In genomic region chr1:9787702-9788101, GRCh38 we compare ENCODE assay signal across 8 cellular contexts. TPM values are rescaled to one million over a fixed set of nuclear protein-coding genes. Genes with fewer than 3 reads are reported as not detected.
A peak's percentile ranks its signal among the peaks of the same experiment; 100 is the strongest.
DNase-seq lines count a peak whose midpoint lies in the region; ATAC-seq and TF ChIP-seq lines count a peak whose summit lies in the region.

No MANE protein-coding gene starts in this region.

- DNase-seq in T-helper 1 cell = peak in 4 of 5 donors; percentile 24 to 85 (median 46)
- DNase-seq in central memory CD8-positive, alpha-beta T cell (ENCODE audit: low spot score in 2 of 2) = peak; percentile 29 to 54
- DNase-seq in nucleus accumbens (lab: John Stamatoyannopoulos, UW) = no peak
- DNase-seq in ascending aorta (ENCODE audit: low spot score in 2 of 2) = no peak

- H3K9me3 Mint-ChIP-seq in central memory CD8-positive, alpha-beta T cell = no peaks in the 10 kb centered on the region

- TF ChIP-seq CTCF in ascending aorta (IDR thresholded peaks at IDR 0.05) = no peak

- H3K9me3 ChIP-seq in BLaER1 treated with 17β-estradiol and CSF1 and Interleukin-3, amounts not matched to agents 10 nM and 100 nM (replicated peaks in 1 of 11) = peaks cover 0 to 25% (median 9%) of the 10 kb centered on the region in 11 experiments; a peak in 12 of 22 replicates
- H3K9me3 ChIP-seq in ascending aorta = no peaks in the 10 kb centered on the region

- peak overlapping the region in 10 of 11 experiments; percentile 46 to 77 (median 68); a peak in 18 of 22 replicates for H3K27ac ChIP-seq in BLaER1 treated with 17β-estradiol and CSF1 and Interleukin-3, amounts not matched to agents 10 nM and 100 nM
- H3K27ac ChIP-seq in ascending aorta = no peak overlapping the region

- H3K4me1 Mint-ChIP-seq in central memory CD8-positive, alpha-beta T cell = peaks cover 41% of the 10 kb centered on the region

- H3K4me2 ChIP-seq in BLaER1 treated with 17β-estradiol and CSF1 and Interleukin-3, amounts not matched to agents 10 nM and 100 nM = peak overlapping the region; percentile 75 to 90 (median 84)

- H3K4me1 ChIP-seq in BLaER1 treated with 17β-estradiol and CSF1 and Interleukin-3, amounts not matched to agents 10 nM and 100 nM = peaks cover 24 to 59% (median 50%) of the 10 kb centered on the region in 10 experiments
- no peaks in the 10 kb centered on the region for H3K4me1 ChIP-seq in ascending aorta

- peak overlapping the region; percentile 98 for H3K27ac Mint-ChIP-seq in central memory CD8-positive, alpha-beta T cell (ENCODE audit: low read depth)

- peaks cover 2% of the 10 kb centered on the region for H3K36me3 Mint-ChIP-seq in central memory CD8-positive, alpha-beta T cell (ENCODE audit: insufficient read depth)

- H4K20me1 ChIP-seq in BLaER1 treated with 17β-estradiol and CSF1 and Interleukin-3, amounts not matched to agents 10 nM and 100 nM = peaks cover 27 to 71% (median 51%) of the 10 kb centered on the region in 11 experiments; a peak in 21 of 22 replicates

- H3K27me3 Mint-ChIP-seq in central memory CD8-positive, alpha-beta T cell = no peaks in the 10 kb centered on the region

- peak overlapping the region; percentile 79 for H3K4me3 Mint-ChIP-seq in central memory CD8-positive, alpha-beta T cell

- H3K36me3 ChIP-seq in BLaER1 treated with 17β-estradiol and CSF1 and Interleukin-3, amounts not matched to agents 10 nM and 100 nM = peaks cover 0 to 23% (median 12%) of the 10 kb centered on the region in 11 experiments; a peak in 9 of 22 replicates
- H3K36me3 ChIP-seq in ascending aorta = no peaks in the 10 kb centered on the region

- peak overlapping the region in 9 of 11 experiments; percentile 1 to 62 (median 44); a peak in 10 of 22 replicates for H3K9ac ChIP-seq in BLaER1 treated with 17β-estradiol and CSF1 and Interleukin-3, amounts not matched to agents 10 nM and 100 nM

- H3K27me3 ChIP-seq in BLaER1 treated with 17β-estradiol and CSF1 and Interleukin-3, amounts not matched to agents 10 nM and 100 nM = no peaks in the 10 kb centered on the region
- H3K27me3 ChIP-seq in ascending aorta = no peaks in the 10 kb centered on the region

- peak overlapping the region in 8 of 10 experiments; percentile 10 to 52 (median 30); a peak in 9 of 20 replicates for H3K4me3 ChIP-seq in BLaER1 treated with 17β-estradiol and CSF1 and Interleukin-3, amounts not matched to agents 10 nM and 100 nM
- no peak overlapping the region for H3K4me3 ChIP-seq in ascending aorta

- intact Hi-C loops in ascending aorta (cut with DNase I) = no loop called here

- ATAC-seq in GM21786 (IDR thresholded peaks at IDR 0.05; ENCODE audit: unreplicated experiment) (peak; percentile 55), HG03521 (IDR thresholded peaks at IDR 0.05; ENCODE audit: unreplicated experiment) (no peak), GM19452 (IDR thresholded peaks at IDR 0.05; ENCODE audit: unreplicated experiment) (no peak)
- ATAC-seq in central memory CD8-positive, alpha-beta T cell (replicated peaks; ENCODE audit: extremely low read depth, poor library complexity, severe bottlenecking) = peak; percentile 99

RNA-seq across cellular contexts. Expression of gene CLSTN1, which starts 36.1 kb away (rescaled TPM):
- 84.6 TPM for total RNA-seq in ascending aorta

Comparison
In these comparisons a context has a peak if more than half of its experiments do, and no peak if none do; other contexts are left out.
1. H3K27ac ChIP-seq: peak in BLaER1 treated with 17β-estradiol and CSF1 and Interleukin-3, amounts not matched to agents 10 nM and 100 nM (10 of 11); none in ascending aorta (0 of 2).
2. H3K4me3 ChIP-seq: peak in BLaER1 treated with 17β-estradiol and CSF1 and Interleukin-3, amounts not matched to agents 10 nM and 100 nM (8 of 10); none in ascending aorta (0 of 2).
3. ATAC-seq: peak in GM21786 (single experiment) and central memory CD8-positive, alpha-beta T cell (single experiment); none in HG03521 (single experiment) and GM19452 (single experiment).
4. DNase-seq: peak in T-helper 1 cell (4 of 5) and central memory CD8-positive, alpha-beta T cell (2 of 2); none in nucleus accumbens (0 of 56) and ascending aorta (0 of 2).